Comparison of ENCODE assay signal across 7 cellular contexts in genomic region chr17:38702900-38703741, GRCh38. TPM values are rescaled to one million over a fixed set of nuclear protein-coding genes. Genes with fewer than 3 reads are reported as not detected.
A peak's percentile ranks its signal among the peaks of the same experiment; 100 is the strongest.
DNase-seq lines count a peak whose midpoint lies in the region; ATAC-seq and TF ChIP-seq lines count a peak whose summit lies in the region.

No MANE protein-coding gene starts in this region.

- peak overlapping the region; percentile 95 for H3K4me3 Mint-ChIP-seq in type B pancreatic cell

- peaks cover 20% of the 10 kb centered on the region for H3K27me3 Mint-ChIP-seq in type B pancreatic cell

- no peaks in the 10 kb centered on the region for H3K36me3 Mint-ChIP-seq in type B pancreatic cell

- peaks cover 12% of the 10 kb centered on the region for H3K4me1 ChIP-seq in mucosa of descending colon (ENCODE audit: low read depth)

- DNase-seq in RPMI8226 = peak; percentile 52
- no peak for DNase-seq in coronary artery (ENCODE audit: low spot score)
- peak; percentile 55 to 79 (median 73) for DNase-seq in mucosa of descending colon
- DNase-seq in type B pancreatic cell (ENCODE audit: extremely low spot score, unreplicated experiment) = no peak
- no peak for DNase-seq in NAMALWA (ENCODE audit: low spot score)
- no peak for DNase-seq in NCI-H226

- peak overlapping the region; percentile 70 to 97 for H3K27ac ChIP-seq in coronary artery

- peaks cover 32% of the 10 kb centered on the region for H3K4me1 Mint-ChIP-seq in type B pancreatic cell (ENCODE audit: unreplicated experiment)

- H3K4me3 ChIP-seq in coronary artery = peak overlapping the region; percentile 92
- peak overlapping the region; percentile 61 for H3K4me3 ChIP-seq in mucosa of descending colon

- TF ChIP-seq CTCF in coronary artery (IDR thresholded peaks at IDR 0.05) (no peak), mucosa of descending colon (IDR thresholded peaks at IDR 0.05) (no peak), type B pancreatic cell (conservative IDR thresholded peaks at IDR 0.05) (no peak)

- no peaks in the 10 kb centered on the region for H3K9me3 ChIP-seq in mucosa of descending colon

- H3K27ac Mint-ChIP-seq in type B pancreatic cell = peak overlapping the region; percentile 99

- peak; percentile 3 for ATAC-seq in GM19324 (IDR thresholded peaks at IDR 0.05; ENCODE audit: low FRiP score, unreplicated experiment)
- ATAC-seq in mucosa of descending colon = peak; percentile 0

- H3K9me3 Mint-ChIP-seq in type B pancreatic cell = no peaks in the 10 kb centered on the region

- H3K36me3 ChIP-seq in mucosa of descending colon (ENCODE audit: low read depth) = no peaks in the 10 kb centered on the region

- intact Hi-C loops in mucosa of descending colon (cut with DNase I, micrococcal nuclease) = no loop called here

RNA-seq across cellular contexts. Expression of gene MLLT6, which starts 2.0 kb away (rescaled TPM):
- total RNA-seq in mucosa of descending colon (100 to 1,000 TPM in 2 of 3 donors, 10 to 100 TPM in 1; 90.1 to 164 (median 112) TPM), type B pancreatic cell (ENCODE audit: low replicate concordance) (122 and 130 TPM in 2 replicates)

RNA-seq across cellular contexts. Expression of gene CISD3, which starts 27.0 kb away (rescaled TPM):
- total RNA-seq in mucosa of descending colon (100 to 1,000 TPM in 1 of 3 donors, 10 to 100 TPM in 2; 60.8 to 101 (median 91.8) TPM), type B pancreatic cell (ENCODE audit: low replicate concordance) (12.8 and 15.6 TPM in 2 replicates)

RNA-seq across cellular contexts. Expression of gene EPOP, which starts 28.4 kb away (rescaled TPM):
- total RNA-seq in mucosa of descending colon = 1 to 10 TPM in 1 of 3 donors, under 1 TPM in 1, not detected in 1; 0.75 to 1.1 TPM
- total RNA-seq in type B pancreatic cell (ENCODE audit: low replicate concordance) = 6.2 and 11.0 TPM in 2 replicates

RNA-seq across cellular contexts. Expression of gene PCGF2, which starts 45.0 kb away (rescaled TPM):
- total RNA-seq in mucosa of descending colon (10 to 100 TPM; 23.8 to 30.7 (median 25.5) TPM), type B pancreatic cell (ENCODE audit: low replicate concordance) (37.6 and 74.6 TPM in 2 replicates)

RNA-seq across cellular contexts. Expression of gene PSMB3, which starts 49.4 kb away (rescaled TPM):
- total RNA-seq in mucosa of descending colon = 100 to 1,000 TPM; 129 to 197 (median 145) TPM
- total RNA-seq in type B pancreatic cell (ENCODE audit: low replicate concordance) = 149 and 152 TPM in 2 replicates

Comparison
In these comparisons a context has a peak if more than half of its experiments do, and no peak if none do; other contexts are left out.
1. DNase-seq: peak in RPMI8226 (single experiment) and mucosa of descending colon (3 of 3); none in coronary artery (single experiment), type B pancreatic cell (single experiment), NAMALWA (single experiment) and NCI-H226 (single experiment).